Comparison of ENCODE assay signal across 1 cellular context in genomic region chr20:44185574-44185973, GRCh38.
TF ChIP-seq lines count a peak whose summit lies in the region.

No MANE protein-coding gene starts in this region.

TF ChIP-seq in A549, 52 proteins besides CTCF, POLR2A, EP300 and RAD21 (continued from another document):
- TF ChIP-seq, protein P1, sequence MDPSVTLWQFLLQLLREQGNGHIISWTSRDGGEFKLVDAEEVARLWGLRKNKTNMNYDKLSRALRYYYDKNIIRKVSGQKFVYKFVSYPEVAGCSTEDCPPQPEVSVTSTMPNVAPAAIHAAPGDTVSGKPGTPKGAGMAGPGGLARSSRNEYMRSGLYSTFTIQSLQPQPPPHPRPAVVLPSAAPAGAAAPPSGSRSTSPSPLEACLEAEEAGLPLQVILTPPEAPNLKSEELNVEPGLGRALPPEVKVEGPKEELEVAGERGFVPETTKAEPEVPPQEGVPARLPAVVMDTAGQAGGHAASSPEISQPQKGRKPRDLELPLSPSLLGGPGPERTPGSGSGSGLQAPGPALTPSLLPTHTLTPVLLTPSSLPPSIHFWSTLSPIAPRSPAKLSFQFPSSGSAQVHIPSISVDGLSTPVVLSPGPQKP (IDR thresholded peaks at IDR 0.05; ENCODE audit: low read depth, low read length), result no peak
- TF ChIP-seq, protein P2, sequence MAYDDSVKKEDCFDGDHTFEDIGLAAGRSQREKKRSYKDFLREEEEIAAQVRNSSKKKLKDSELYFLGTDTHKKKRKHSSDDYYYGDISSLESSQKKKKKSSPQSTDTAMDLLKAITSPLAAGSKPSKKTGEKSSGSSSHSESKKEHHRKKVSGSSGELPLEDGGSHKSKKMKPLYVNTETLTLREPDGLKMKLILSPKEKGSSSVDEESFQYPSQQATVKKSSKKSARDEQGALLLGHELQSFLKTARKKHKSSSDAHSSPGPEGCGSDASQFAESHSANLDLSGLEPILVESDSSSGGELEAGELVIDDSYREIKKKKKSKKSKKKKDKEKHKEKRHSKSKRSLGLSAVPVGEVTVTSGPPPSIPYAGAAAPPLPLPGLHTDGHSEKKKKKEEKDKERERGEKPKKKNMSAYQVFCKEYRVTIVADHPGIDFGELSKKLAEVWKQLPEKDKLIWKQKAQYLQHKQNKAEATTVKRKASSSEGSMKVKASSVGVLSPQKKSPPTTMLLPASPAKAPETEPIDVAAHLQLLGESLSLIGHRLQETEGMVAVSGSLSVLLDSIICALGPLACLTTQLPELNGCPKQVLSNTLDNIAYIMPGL (CRISPR knock-in tag; IDR thresholded peaks at IDR 0.05; ENCODE audit: borderline replicate concordance), result no peak
- TF ChIP-seq HEYL (CRISPR knock-in tag; IDR thresholded peaks at IDR 0.05) (no peak), KDM5A (IDR thresholded peaks at IDR 0.05) (no peak), EHF (CRISPR knock-in tag; IDR thresholded peaks at IDR 0.05) (no peak), JUN (IDR thresholded peaks at IDR 0.05) (no peak), TFCP2L1 (CRISPR knock-in tag; IDR thresholded peaks at IDR 0.05) (no peak), PHF8 (IDR thresholded peaks at IDR 0.05; ENCODE audit: borderline replicate concordance, low read depth) (no peak), RNF2 (IDR thresholded peaks at IDR 0.05; ENCODE audit: borderline replicate concordance, low read depth) (no peak)
- TF ChIP-seq, protein P3, sequence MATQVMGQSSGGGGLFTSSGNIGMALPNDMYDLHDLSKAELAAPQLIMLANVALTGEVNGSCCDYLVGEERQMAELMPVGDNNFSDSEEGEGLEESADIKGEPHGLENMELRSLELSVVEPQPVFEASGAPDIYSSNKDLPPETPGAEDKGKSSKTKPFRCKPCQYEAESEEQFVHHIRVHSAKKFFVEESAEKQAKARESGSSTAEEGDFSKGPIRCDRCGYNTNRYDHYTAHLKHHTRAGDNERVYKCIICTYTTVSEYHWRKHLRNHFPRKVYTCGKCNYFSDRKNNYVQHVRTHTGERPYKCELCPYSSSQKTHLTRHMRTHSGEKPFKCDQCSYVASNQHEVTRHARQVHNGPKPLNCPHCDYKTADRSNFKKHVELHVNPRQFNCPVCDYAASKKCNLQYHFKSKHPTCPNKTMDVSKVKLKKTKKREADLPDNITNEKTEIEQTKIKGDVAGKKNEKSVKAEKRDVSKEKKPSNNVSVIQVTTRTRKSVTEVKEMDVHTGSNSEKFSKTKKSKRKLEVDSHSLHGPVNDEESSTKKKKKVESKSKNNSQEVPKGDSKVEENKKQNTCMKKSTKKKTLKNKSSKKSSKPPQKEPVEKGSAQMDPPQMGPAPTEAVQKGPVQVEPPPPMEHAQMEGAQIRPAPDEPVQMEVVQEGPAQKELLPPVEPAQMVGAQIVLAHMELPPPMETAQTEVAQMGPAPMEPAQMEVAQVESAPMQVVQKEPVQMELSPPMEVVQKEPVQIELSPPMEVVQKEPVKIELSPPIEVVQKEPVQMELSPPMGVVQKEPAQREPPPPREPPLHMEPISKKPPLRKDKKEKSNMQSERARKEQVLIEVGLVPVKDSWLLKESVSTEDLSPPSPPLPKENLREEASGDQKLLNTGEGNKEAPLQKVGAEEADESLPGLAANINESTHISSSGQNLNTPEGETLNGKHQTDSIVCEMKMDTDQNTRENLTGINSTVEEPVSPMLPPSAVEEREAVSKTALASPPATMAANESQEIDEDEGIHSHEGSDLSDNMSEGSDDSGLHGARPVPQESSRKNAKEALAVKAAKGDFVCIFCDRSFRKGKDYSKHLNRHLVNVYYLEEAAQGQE (IDR thresholded peaks at IDR 0.05), result no peak
